In the genomic region with DNA sequence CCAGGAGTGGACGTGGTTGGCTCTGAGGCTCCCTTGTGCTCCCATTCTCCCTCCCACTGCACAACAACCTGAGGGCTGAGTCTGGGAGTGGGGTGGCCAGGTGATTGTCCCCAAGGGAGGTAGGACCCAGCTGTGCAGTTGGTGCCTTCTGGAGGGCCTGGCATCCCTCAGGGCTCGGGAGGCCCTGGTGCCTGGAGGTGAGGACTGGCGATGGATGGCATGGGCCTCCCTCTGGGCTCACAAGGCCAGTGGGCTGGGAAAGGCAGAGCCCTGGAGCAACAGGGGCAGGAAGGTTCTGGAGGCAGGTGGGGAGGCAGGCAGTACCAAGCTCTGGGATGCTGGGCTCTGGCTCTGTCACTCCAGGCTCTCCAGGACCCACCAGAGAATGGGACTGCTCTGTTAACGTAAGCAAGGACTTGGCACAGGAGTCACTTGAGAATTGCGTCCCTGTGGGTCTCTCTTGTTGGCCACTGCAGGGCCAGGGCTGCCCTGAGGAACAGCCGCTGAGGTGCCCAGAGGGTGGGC, we compare ENCODE assay signal across 20 cellular contexts.
A peak's percentile ranks its signal among the peaks of the same experiment; 100 is the strongest.
DNase-seq lines count a peak whose midpoint lies in the region; ATAC-seq and TF ChIP-seq lines count a peak whose summit lies in the region.
"Had no signal": no experiment of that assay in that cellular context is flagged by ENCODE, and none has a peak within 500 bp of the region (broad histone marks: within the 10 kb centered on the region; RNA-seq: fewer than 3 reads in every experiment).

No MANE protein-coding gene starts in this region.

- no peaks in the 10 kb centered on the region for H3K4me1 ChIP-seq in body of pancreas
- H3K4me1 ChIP-seq in CD8-positive, alpha-beta memory T cell (ENCODE audit: insufficient read depth, low read length), result no peaks in the 10 kb centered on the region
- H3K4me1 ChIP-seq: parathyroid adenoma had no signal

- intact Hi-C loops in body of pancreas (cut with DNase I) (no loop called here), posterior cingulate gyrus (cut with DNase I) (no loop called here)

- POLR2A ChIA-PET in CD8-positive, alpha-beta memory T cell (lab: Charles Lee), result no interaction called here

- peaks cover 0 to 10% of the 10 kb centered on the region in 2 donors for H3K36me3 ChIP-seq in body of pancreas (replicated peaks in 1 of 2; ENCODE audit: insufficient read depth in 1 of 2, low read depth in 2 of 2)
- no peaks in the 10 kb centered on the region for H3K36me3 ChIP-seq in CD8-positive, alpha-beta memory T cell (ENCODE audit: insufficient read depth, low read length)

- no peak for ATAC-seq in body of pancreas
- no peak for ATAC-seq in HG03196 (IDR thresholded peaks at IDR 0.05; ENCODE audit: unreplicated experiment)
- ATAC-seq: naive thymus-derived CD4-positive, alpha-beta T cell had no signal

- no peaks in the 10 kb centered on the region for H3K27me3 ChIP-seq in body of pancreas
- H3K27me3 ChIP-seq in CD8-positive, alpha-beta memory T cell (ENCODE audit: insufficient read depth, low read length, poor library complexity, severe bottlenecking), result no peaks in the 10 kb centered on the region

- no peak overlapping the region for H3K4me3 ChIP-seq in body of pancreas
- H3K4me3 ChIP-seq in CD8-positive, alpha-beta memory T cell (ENCODE audit: low read length), result no peak overlapping the region
- H3K4me3 ChIP-seq: GM23248 had no signal

- no peaks in the 10 kb centered on the region for H3K9me3 Mint-ChIP-seq in CD8-positive, alpha-beta memory T cell
- H3K9me3 Mint-ChIP-seq: naive thymus-derived CD4-positive, alpha-beta T cell; stimulated activated naive CD8-positive, alpha-beta T cell treated with anti-CD3 and anti-CD28 coated beads, Interleukin-15, Interleukin-2, amounts not matched to agents 100 ng/mL and 50 ng/mL, for 24 hours had no signal

- no peaks in the 10 kb centered on the region for H3K4me1 Mint-ChIP-seq in CD8-positive, alpha-beta memory T cell
- H3K4me1 Mint-ChIP-seq: naive thymus-derived CD4-positive, alpha-beta T cell had no signal

- H3K27ac ChIP-seq in body of pancreas, result no peak overlapping the region
- H3K27ac ChIP-seq in CD8-positive, alpha-beta memory T cell (ENCODE audit: low read depth, low read length), result no peak overlapping the region
- H3K27ac ChIP-seq: GM23248, parathyroid adenoma had no signal

- DNase-seq in AG08396 (ENCODE audit: low spot score) (peak; percentile 4), Ammon's horn (ENCODE audit: low spot score) (peak; percentile 1), body of pancreas (peak; percentile 1 to 9 (median 6)), posterior cingulate gyrus (peak in 6 of 10 donors; percentile 2 to 76 (median 19)), RPMI8226 (no peak)
- DNase-seq in CD8-positive, alpha-beta memory T cell, result no peak
- DNase-seq: activated CD4-positive, alpha-beta T cell treated with anti-CD3 and anti-CD28 coated beads for 4 hours; cerebellar nuclear complex; effector CD4-positive, alpha-beta T cell; erythroblast; GM23248; IMR-90; mesendoderm; NCI-H1436 treated with DMSO at 0.1 percent for 48 hours; NCI-H2171 treated with DMSO at 0.1 percent for 48 hours; stimulated activated CD4-positive, alpha-beta T cell treated with anti-CD3 and anti-CD28 coated beads, Interleukin-1b, Interleukin-23, amount 100 ng/mL, for 48 hours had no signal

- H3K27me3 Mint-ChIP-seq in CD8-positive, alpha-beta memory T cell, result no peaks in the 10 kb centered on the region
- H3K27me3 Mint-ChIP-seq: naive thymus-derived CD4-positive, alpha-beta T cell; stimulated activated naive CD8-positive, alpha-beta T cell treated with anti-CD3 and anti-CD28 coated beads, Interleukin-15, Interleukin-2, amounts not matched to agents 100 ng/mL and 50 ng/mL, for 24 hours had no signal

- no peak overlapping the region for H3K4me3 Mint-ChIP-seq in CD8-positive, alpha-beta memory T cell
- H3K4me3 Mint-ChIP-seq: naive thymus-derived CD4-positive, alpha-beta T cell; stimulated activated naive CD8-positive, alpha-beta T cell treated with anti-CD3 and anti-CD28 coated beads, Interleukin-15, Interleukin-2, amounts not matched to agents 100 ng/mL and 50 ng/mL, for 24 hours had no signal

- no peaks in the 10 kb centered on the region for H3K9me3 ChIP-seq in body of pancreas
- H3K9me3 ChIP-seq in CD8-positive, alpha-beta memory T cell (ENCODE audit: low read length), result no peaks in the 10 kb centered on the region

- TF ChIP-seq POLR2A in body of pancreas (IDR thresholded peaks at IDR 0.05), result no peak

- no peak overlapping the region for H3K27ac Mint-ChIP-seq in CD8-positive, alpha-beta memory T cell
- H3K27ac Mint-ChIP-seq: naive thymus-derived CD4-positive, alpha-beta T cell; stimulated activated naive CD8-positive, alpha-beta T cell treated with anti-CD3 and anti-CD28 coated beads, Interleukin-15, Interleukin-2, amounts not matched to agents 100 ng/mL and 50 ng/mL, for 24 hours had no signal

- WGBS in body of pancreas, 2 donors, result 93 to 100% methylated on average over 2 to 5 of the region's 6 CpGs

- TF ChIP-seq CTCF in body of pancreas (IDR thresholded peaks at IDR 0.05), result no peak

- H3K36me3 Mint-ChIP-seq in CD8-positive, alpha-beta memory T cell, result peaks cover 0 to 4% (median 0%) of the 10 kb centered on the region in 3 donors

- CTCF ChIA-PET in CD8-positive, alpha-beta memory T cell (lab: Charles Lee), result no interaction called here

Comparison
In these comparisons a context has a peak if more than half of its experiments do, and no peak if none do; other contexts are left out.
1. DNase-seq: peak in AG08396 (single experiment), Ammon's horn (single experiment), body of pancreas (4 of 4) and posterior cingulate gyrus (6 of 10); none in CD8-positive, alpha-beta memory T cell (0 of 5) and RPMI8226 (single experiment).